ENCODE assay signal across 17 cellular contexts in genomic region chr12:19759229-19759628, GRCh38.
DNase-seq lines count a peak whose midpoint lies in the region; ATAC-seq and TF ChIP-seq lines count a peak whose summit lies in the region.
"Had no signal": no experiment of that assay in that cellular context is flagged by ENCODE, and none has a peak within 500 bp of the region (broad histone marks: within the 10 kb centered on the region; RNA-seq: fewer than 3 reads in every experiment).

No MANE protein-coding gene starts in this region.

- no peak overlapping the region for H3K4ac ChIP-seq in mesenchymal stem cell (ENCODE audit: low read depth in 1 of 2, low read length in 2 of 2)

- no peak overlapping the region for H2AFZ ChIP-seq in mesenchymal stem cell (ENCODE audit: low read depth, low read length)

- H3K14ac ChIP-seq in mesenchymal stem cell (ENCODE audit: low read length in 2 of 2), result no peak overlapping the region

- H3K4me3 ChIP-seq in brain microvascular endothelial cell (ENCODE audit: low read depth, low read length) (no peak overlapping the region), mesenchymal stem cell (ENCODE audit: insufficient read depth in 1 of 2, low read depth in 1 of 2, low read length in 2 of 2) (no peak overlapping the region)
- H3K4me3 ChIP-seq: coronary artery, gastrocnemius medialis, uterus had no signal

- no peak overlapping the region for H2AK5ac ChIP-seq in mesenchymal stem cell (ENCODE audit: low read length, severe bottlenecking)

- H3K4me1 Mint-ChIP-seq in nephron progenitor cell, result no peaks in the 10 kb centered on the region
- H3K4me1 Mint-ChIP-seq: activated naive CD4-positive, alpha-beta T cell treated with anti-CD3 and anti-CD28 coated beads, Interleukin-2, amount 50 U/mL, for 24 hours had no signal

- ATAC-seq in GM21737 (IDR thresholded peaks at IDR 0.05; ENCODE audit: unreplicated experiment), result no peak
- ATAC-seq: gastrocnemius medialis had no signal

- no peak overlapping the region for H2BK120ac ChIP-seq in mesenchymal stem cell (ENCODE audit: low read depth, low read length)

- H3K4me3 Mint-ChIP-seq in nephron progenitor cell, result no peak overlapping the region
- H3K4me3 Mint-ChIP-seq: activated naive CD4-positive, alpha-beta T cell treated with anti-CD3 and anti-CD28 coated beads, Interleukin-2, amount 50 U/mL, for 24 hours had no signal

- H2BK15ac ChIP-seq in mesenchymal stem cell (ENCODE audit: low read depth, poor library complexity, severe bottlenecking), result no peak overlapping the region

- H3K27ac ChIP-seq in brain microvascular endothelial cell, result no peak overlapping the region
- no peak overlapping the region for H3K27ac ChIP-seq in mesenchymal stem cell (ENCODE audit: low read length, poor library complexity, severe bottlenecking)
- H3K27ac ChIP-seq: coronary artery, gastrocnemius medialis, uterus had no signal

- no peaks in the 10 kb centered on the region for H3K36me3 ChIP-seq in brain microvascular endothelial cell (replicated peaks)
- H3K36me3 ChIP-seq in mesenchymal stem cell (ENCODE audit: control insufficient read depth in 1 of 2, insufficient read depth in 2 of 2, low read depth in 1 of 2, low read length in 2 of 2), result no peaks in the 10 kb centered on the region
- H3K36me3 ChIP-seq: BE2C, gastrocnemius medialis, uterus had no signal

- H4K8ac ChIP-seq in mesenchymal stem cell (ENCODE audit: low read length), result no peak overlapping the region

- no peaks in the 10 kb centered on the region for H3K79me1 ChIP-seq in mesenchymal stem cell (replicated peaks; ENCODE audit: low read length, poor library complexity, severe bottlenecking)

- H3K18ac ChIP-seq in mesenchymal stem cell (ENCODE audit: low read depth in 1 of 2, low read length in 2 of 2), result no peak overlapping the region

- H3K9ac ChIP-seq in mesenchymal stem cell (ENCODE audit: low read length), result no peak overlapping the region

- in situ Hi-C loops in brain microvascular endothelial cell (cut with HindIII; ENCODE audit: low pct_ligation_motif_present, low sequenced_read_pairs), result no loop called here

- no peaks in the 10 kb centered on the region for H3K4me1 ChIP-seq in mesenchymal stem cell (ENCODE audit: control insufficient read depth, insufficient read depth, low read depth, low read length)
- H3K4me1 ChIP-seq: BE2C, gastrocnemius medialis, uterus had no signal

- no peak overlapping the region for H3K23ac ChIP-seq in mesenchymal stem cell (ENCODE audit: low read length in 2 of 2)

- no peaks in the 10 kb centered on the region for H3K36me3 Mint-ChIP-seq in nephron progenitor cell (ENCODE audit: low read depth)
- H3K36me3 Mint-ChIP-seq: activated naive CD4-positive, alpha-beta T cell treated with anti-CD3 and anti-CD28 coated beads, Interleukin-2, amount 50 U/mL, for 24 hours had no signal

- no peak overlapping the region for H3K4me2 ChIP-seq in mesenchymal stem cell (ENCODE audit: low read length, poor library complexity, severe bottlenecking)

- H3K27me3 ChIP-seq in brain microvascular endothelial cell (replicated peaks) (no peaks in the 10 kb centered on the region), mesenchymal stem cell (ENCODE audit: control insufficient read depth in 1 of 2, insufficient read depth in 1 of 2, low read length in 2 of 2) (no peaks in the 10 kb centered on the region)
- H3K27me3 ChIP-seq: BE2C, gastrocnemius medialis, uterus had no signal

- peaks cover 3% of the 10 kb centered on the region for H3K27me3 Mint-ChIP-seq in nephron progenitor cell (ENCODE audit: low read depth, poor library complexity)
- H3K27me3 Mint-ChIP-seq: activated naive CD4-positive, alpha-beta T cell treated with anti-CD3 and anti-CD28 coated beads, Interleukin-2, amount 50 U/mL, for 24 hours had no signal

- H3K9me3 ChIP-seq in mesenchymal stem cell (ENCODE audit: control insufficient read depth, low read length), result no peaks in the 10 kb centered on the region
- H3K9me3 ChIP-seq: BE2C, gastrocnemius medialis, uterus had no signal

- TF ChIP-seq CTCF in brain microvascular endothelial cell (IDR thresholded peaks at IDR 0.05; ENCODE audit: low read depth, low read length, missing control alignments), result no peak
- no peak for TF ChIP-seq CTCF in nephron progenitor cell (IDR thresholded peaks at IDR 0.05)

- DNase-seq in AG20443 (ENCODE audit: low spot score), result peak; percentile 30
- DNase-seq in M059J (ENCODE audit: low read depth), result peak; percentile 78
- DNase-seq in brain microvascular endothelial cell, result peak; percentile 54
- peak; percentile 81 for DNase-seq in iris pigment epithelial cell (ENCODE audit: low read depth)
- DNase-seq in HT-29 (ENCODE audit: low spot score), result no peak
- DNase-seq in mesenchymal stem cell, result no peak
- DNase-seq in nephron progenitor cell, result no peak
- DNase-seq: activated CD4-positive, CD25-positive, alpha-beta regulatory T cell; BE2C; gastrocnemius medialis; GOT3; retina; stimulated activated naive CD4-positive, alpha-beta T cell treated with Interleukin-2 at 50 U/mL for 16 hours; uterus had no signal

- no peak overlapping the region for H2BK12ac ChIP-seq in mesenchymal stem cell (ENCODE audit: low read length in 2 of 2)

- no peak overlapping the region for H2BK5ac ChIP-seq in mesenchymal stem cell (ENCODE audit: low read depth, low read length, poor library complexity, severe bottlenecking)

- H3K9me3 Mint-ChIP-seq in nephron progenitor cell, result no peaks in the 10 kb centered on the region
- H3K9me3 Mint-ChIP-seq: activated naive CD4-positive, alpha-beta T cell treated with anti-CD3 and anti-CD28 coated beads, Interleukin-2, amount 50 U/mL, for 24 hours had no signal

- H3K27ac Mint-ChIP-seq in nephron progenitor cell, result no peak overlapping the region
- H3K27ac Mint-ChIP-seq: activated naive CD4-positive, alpha-beta T cell treated with anti-CD3 and anti-CD28 coated beads, Interleukin-2, amount 50 U/mL, for 24 hours had no signal

- no peak overlapping the region for H4K91ac ChIP-seq in mesenchymal stem cell (ENCODE audit: low read length)

Comparison
In these comparisons a context has a peak if more than half of its experiments do, and no peak if none do; other contexts are left out.
1. DNase-seq: peak in AG20443 (single experiment), M059J (single experiment), brain microvascular endothelial cell (single experiment) and iris pigment epithelial cell (single experiment); none in HT-29 (single experiment), mesenchymal stem cell (single experiment) and nephron progenitor cell (single experiment).